In the genomic region with DNA sequence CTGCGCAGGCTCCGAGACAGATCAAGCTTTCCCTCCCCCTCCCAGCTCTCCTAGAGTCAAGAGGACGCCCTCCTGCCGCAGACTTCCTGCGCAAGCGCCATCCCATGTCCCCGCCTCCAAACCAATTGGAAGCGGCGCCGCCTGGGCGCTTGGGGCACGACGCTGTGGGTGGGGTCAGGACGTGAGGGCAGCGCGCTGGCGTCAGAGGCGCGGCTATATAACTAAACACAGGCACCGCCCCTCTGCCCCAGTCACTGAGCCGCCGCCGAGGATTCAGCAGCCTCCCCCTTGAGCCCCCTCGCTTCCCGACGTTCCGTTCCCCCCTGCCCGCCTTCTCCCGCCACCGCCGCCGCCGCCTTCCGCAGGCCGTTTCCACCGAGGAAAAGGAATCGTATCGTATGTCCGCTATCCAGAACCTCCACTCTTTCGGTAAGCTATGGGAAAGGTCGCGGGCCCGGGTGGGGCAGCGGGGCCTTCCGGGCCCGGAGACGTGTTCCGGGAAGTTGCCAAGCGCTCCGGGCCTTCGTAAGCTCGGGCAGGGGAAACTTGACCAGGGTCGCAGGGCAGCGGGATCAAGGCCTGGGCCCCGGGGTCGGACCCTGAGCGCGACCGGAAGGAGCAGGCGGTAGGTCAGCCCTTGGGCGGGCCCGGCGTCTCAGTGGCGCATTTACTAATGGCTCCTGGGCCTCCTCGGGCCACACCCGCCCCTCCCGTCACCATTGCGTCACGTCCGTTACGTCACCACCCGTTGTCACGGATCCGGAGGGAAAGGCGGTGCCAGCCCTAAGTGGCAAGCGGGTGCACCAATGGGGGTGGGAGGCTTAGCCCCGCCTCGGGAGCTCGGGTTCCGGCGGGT, we compare ENCODE assay signal across 8 cellular contexts. TPM values are rescaled to one million over a fixed set of nuclear protein-coding genes. Genes with fewer than 3 reads are reported as not detected.
A peak's percentile ranks its signal among the peaks of the same experiment; 100 is the strongest.
DNase-seq lines count a peak whose midpoint lies in the region; ATAC-seq and TF ChIP-seq lines count a peak whose summit lies in the region.

A gene (plus strand): TSS at position 245 of the 856 bp plus-strand sequence. CDS start 154 bp downstream, at position 399.

- peak in 1 of 11 experiments; percentile 10 for TF ChIP-seq CTCF in spleen (IDR thresholded peaks at IDR 0.05 in 8 of 11, conservative IDR thresholded peaks at IDR 0.05 in 3 of 11)

- H3K4me1 ChIP-seq in spleen, result peaks cover 25 to 52% (median 41%) of the 10 kb centered on the region in 6 donors

- intact Hi-C loops in spleen (cut with DNase I; ENCODE audit: low total_unique reads), result no loop called here

- H3K27me3 Mint-ChIP-seq in immature natural killer cell (ENCODE audit: low read depth in 3 of 3), result peaks cover 44 to 48% (median 47%) of the 10 kb centered on the region in 3 donors

- peaks cover 17 to 40% (median 38%) of the 10 kb centered on the region in 3 donors for H3K36me3 Mint-ChIP-seq in immature natural killer cell

- 0 to 1% (median 0%) methylated on average over 22 to 81 of the region's 81 CpGs for WGBS in spleen, 5 donors

- H3K36me3 ChIP-seq in spleen, result peaks cover 6 to 46% (median 45%) of the 10 kb centered on the region in 6 donors

- peak within 1 kb of the TSS; percentile 79 to 98 (median 91) for H3K4me3 ChIP-seq in spleen

- DNase-seq in AG08396 (ENCODE audit: low spot score) (peak; percentile 97), NCI-H345 treated with DMSO at 0.1 percent for 48 hours (lab: John Stamatoyannopoulos, UW; ENCODE audit: unreplicated experiment) (peak; percentile 98), immature natural killer cell (peak; percentile 100), spleen (peak; percentile 100)
- peak; percentile 98 to 100 (median 100) for DNase-seq in activated CD4-positive, CD25-positive, alpha-beta regulatory T cell (lab: John Stamatoyannopoulos, UW)
- peak; percentile 99 for DNase-seq in central memory CD4-positive, alpha-beta T cell

- H3K27ac Mint-ChIP-seq in immature natural killer cell, result peak within 1 kb of the TSS; percentile 94 to 100 (median 99)

- H3K27me3 ChIP-seq in spleen (replicated peaks in 1 of 7), result no peaks in the 10 kb centered on the region

- ATAC-seq in GM19023 (IDR thresholded peaks at IDR 0.05; ENCODE audit: unreplicated experiment), result peak; percentile 77
- ATAC-seq in HG03280 (IDR thresholded peaks at IDR 0.05; ENCODE audit: unreplicated experiment), result peak; percentile 77

- no peaks in the 10 kb centered on the region for H3K9me3 ChIP-seq in spleen

- H3K4me1 Mint-ChIP-seq in immature natural killer cell, result peaks cover 35 to 48% of the 10 kb centered on the region in 2 donors

- peaks cover 0 to 2% (median 0%) of the 10 kb centered on the region in 6 donors for H3K9me3 Mint-ChIP-seq in immature natural killer cell

- peak within 1 kb of the TSS; percentile 99 to 100 (median 100) for H3K27ac ChIP-seq in spleen

- peak within 1 kb of the TSS; percentile 85 to 98 (median 97) for H3K4me3 Mint-ChIP-seq in immature natural killer cell

- TF ChIP-seq POLR2A in spleen (IDR thresholded peaks at IDR 0.05), result peak; percentile 99 to 100 (median 100)

RNA-seq across cellular contexts. Expression of the gene that starts here (rescaled TPM):
- 1,000 to 10,000 TPM in 1 of 3 donors, 100 to 1,000 TPM in 2; 639 to 1,260 (median 915) TPM for polyA plus RNA-seq in immature natural killer cell
- 100 to 1,000 TPM; 313 to 897 (median 665) TPM for total RNA-seq in spleen
- 100 to 1,000 TPM; 560 to 722 (median 560) TPM for polyA plus RNA-seq in spleen

Comparison
In these comparisons a context has a peak if more than half of its experiments do, and no peak if none do; other contexts are left out.
1. Peak in every context shown above with its lines: DNase-seq, ATAC-seq, H3K4me3 ChIP-seq and H3K27ac ChIP-seq.